ENCODE assay signal across 8 cellular contexts in genomic region chr9:86721843-86722705, GRCh38.
DNase-seq lines count a peak whose midpoint lies in the region; ATAC-seq and TF ChIP-seq lines count a peak whose summit lies in the region.

No MANE protein-coding gene starts in this region.

- intact Hi-C loops in natural killer cell (cut with micrococcal nuclease): no loop called here
- intact Hi-C loops in esophagus muscularis mucosa (cut with DNase I): no loop called here

- H3K9me3 ChIP-seq in esophagus muscularis mucosa (peaks cover 0 to 2% (median 0%) of the 10 kb centered on the region in 4 donors), muscle layer of duodenum (ENCODE audit: control insufficient read depth in 1 of 2, low read length in 2 of 2) (no peaks in the 10 kb centered on the region)

- peaks cover 15 to 21% of the 10 kb centered on the region in 2 donors for H3K4me1 Mint-ChIP-seq in natural killer cell
- H3K4me1 Mint-ChIP-seq in natural killer cell treated with Interleukin-12 subunit alpha and Interleukin-12 subunit beta and Interleukin-15 and Interleukin-18, amount 100 ng/mL, for 72 hours (ENCODE audit: low read depth in 2 of 2): peaks cover 7 to 8% of the 10 kb centered on the region in 2 donors

- WGBS in esophagus muscularis mucosa: 28% methylated on average over 5 of the region's 5 CpGs

- H3K27me3 ChIP-seq in esophagus muscularis mucosa (no peaks in the 10 kb centered on the region), muscle layer of duodenum (ENCODE audit: low read depth, low read length) (no peaks in the 10 kb centered on the region)

- no peaks in the 10 kb centered on the region for H3K36me3 Mint-ChIP-seq in natural killer cell
- H3K36me3 Mint-ChIP-seq in natural killer cell treated with Interleukin-12 subunit alpha and Interleukin-12 subunit beta and Interleukin-15 and Interleukin-18, amount 100 ng/mL, for 72 hours: no peaks in the 10 kb centered on the region

- TF ChIP-seq CTCF in natural killer cell (IDR thresholded peaks at IDR 0.05) (no peak), esophagus muscularis mucosa (IDR thresholded peaks at IDR 0.05) (no peak)

- H3K36me3 ChIP-seq in esophagus muscularis mucosa: no peaks in the 10 kb centered on the region
- no peaks in the 10 kb centered on the region for H3K36me3 ChIP-seq in muscle layer of duodenum (ENCODE audit: control insufficient read depth in 1 of 2, insufficient read depth in 2 of 2, low read length in 2 of 2)

- peaks cover 7 to 18% of the 10 kb centered on the region in 2 donors for H3K27me3 Mint-ChIP-seq in natural killer cell (ENCODE audit: low read depth in 2 of 2)
- peaks cover 6 to 13% of the 10 kb centered on the region in 2 donors for H3K27me3 Mint-ChIP-seq in natural killer cell treated with Interleukin-12 subunit alpha and Interleukin-12 subunit beta and Interleukin-15 and Interleukin-18, amount 100 ng/mL, for 72 hours

- no peak for TF ChIP-seq POLR2A in esophagus muscularis mucosa (IDR thresholded peaks at IDR 0.05; ENCODE audit: low read depth)

- H3K27ac ChIP-seq in esophagus muscularis mucosa (replicated peaks in 1 of 4) (peak overlapping the region; percentile 56 to 76 (median 63)), muscle layer of duodenum (ENCODE audit: low read length) (peak overlapping the region; percentile 12)

- no peak overlapping the region for H3K4me3 ChIP-seq in esophagus muscularis mucosa
- no peak overlapping the region for H3K4me3 ChIP-seq in muscle layer of duodenum (ENCODE audit: low read depth in 1 of 2, low read length in 2 of 2)

- H3K27ac Mint-ChIP-seq in natural killer cell: peak overlapping the region; percentile 33 to 57
- no peak overlapping the region for H3K27ac Mint-ChIP-seq in natural killer cell treated with Interleukin-12 subunit alpha and Interleukin-12 subunit beta and Interleukin-15 and Interleukin-18, amount 100 ng/mL, for 72 hours

- DNase-seq in natural killer cell (no peak), esophagus muscularis mucosa (ENCODE audit: extremely low spot score) (no peak), NCI-H1092 treated with DMSO at 0.1 percent for 48 hours (lab: John Stamatoyannopoulos, UW) (no peak), superior temporal gyrus (ENCODE audit: extremely low spot score) (no peak)
- DNase-seq in natural killer cell treated with Interleukin-12 subunit alpha and Interleukin-12 subunit beta and Interleukin-15 and Interleukin-18, amount 100 ng/mL, for 72 hours (ENCODE audit: low spot score): no peak
- DNase-seq in effector CD4-positive, alpha-beta T cell: no peak

- no peak overlapping the region for H3K4me3 Mint-ChIP-seq in natural killer cell
- no peak overlapping the region for H3K4me3 Mint-ChIP-seq in natural killer cell treated with Interleukin-12 subunit alpha and Interleukin-12 subunit beta and Interleukin-15 and Interleukin-18, amount 100 ng/mL, for 72 hours

- no peaks in the 10 kb centered on the region for H3K9me3 Mint-ChIP-seq in natural killer cell
- peaks cover 2% of the 10 kb centered on the region for H3K9me3 Mint-ChIP-seq in natural killer cell treated with Interleukin-12 subunit alpha and Interleukin-12 subunit beta and Interleukin-15 and Interleukin-18, amount 100 ng/mL, for 72 hours

- H3K4me1 ChIP-seq in esophagus muscularis mucosa: peaks cover 6 to 28% (median 21%) of the 10 kb centered on the region in 4 donors
- H3K4me1 ChIP-seq in muscle layer of duodenum (ENCODE audit: control insufficient read depth in 1 of 2, insufficient read depth in 2 of 2, low read length in 2 of 2): peaks cover 0 to 4% of the 10 kb centered on the region in 2 donors

- TF ChIP-seq EP300 in esophagus muscularis mucosa (IDR thresholded peaks at IDR 0.05): no peak

- no peak for ATAC-seq in natural killer cell
- ATAC-seq in natural killer cell treated with Interleukin-12 subunit alpha and Interleukin-12 subunit beta and Interleukin-15 and Interleukin-18, amount 100 ng/mL, for 72 hours: no peak
- no peak for ATAC-seq in HG03196 (IDR thresholded peaks at IDR 0.05; ENCODE audit: unreplicated experiment)

Comparison
In these comparisons a context has a peak if more than half of its experiments do, and no peak if none do; other contexts are left out.
1. H3K27ac Mint-ChIP-seq: peak in natural killer cell (2 of 2); none in natural killer cell treated with Interleukin-12 subunit alpha and Interleukin-12 subunit beta and Interleukin-15 and Interleukin-18, amount 100 ng/mL, for 72 hours (0 of 2).